Comparison of ENCODE assay signal across 23 cellular contexts in genomic region chr7:1671876-1672451, GRCh38. TPM values are rescaled to one million over a fixed set of nuclear protein-coding genes. Genes with fewer than 3 reads are reported as not detected.
DNase-seq lines count a peak whose midpoint lies in the region; ATAC-seq, FAIRE-seq and TF ChIP-seq lines count a peak whose summit lies in the region.
"Had no signal": no experiment of that assay in that cellular context is flagged by ENCODE, and none has a peak within 500 bp of the region (broad histone marks: within the 10 kb centered on the region; RNA-seq: fewer than 3 reads in every experiment).

No MANE protein-coding gene starts in this region.

- no peaks in the 10 kb centered on the region for H3K79me2 ChIP-seq in HepG2 (ENCODE audit: insufficient read depth, low read length)
- H3K79me2 ChIP-seq: parathyroid adenoma had no signal

- H3K27me3 ChIP-seq in right lobe of liver (no peaks in the 10 kb centered on the region), HepG2 (ENCODE audit: control insufficient read depth in 1 of 2, insufficient read depth in 2 of 2, low read length in 2 of 2) (peaks cover 5 to 55% of the 10 kb centered on the region in 2 experiments; a peak in 4 of 5 replicates), neuron (ENCODE audit: insufficient read depth, low read length) (no peaks in the 10 kb centered on the region), aorta (ENCODE audit: control insufficient read depth in 1 of 2, insufficient read depth in 2 of 2, low read length in 1 of 2) (no peaks in the 10 kb centered on the region)

- H3K36me3 ChIP-seq in right lobe of liver = no peaks in the 10 kb centered on the region
- H3K36me3 ChIP-seq in HepG2 (replicated peaks in 1 of 2; ENCODE audit: control insufficient read depth in 1 of 2, insufficient read depth in 2 of 2, low read length in 2 of 2) = no peaks in the 10 kb centered on the region
- H3K36me3 ChIP-seq in neuron (ENCODE audit: insufficient read depth, low read length) = peaks cover 33% of the 10 kb centered on the region
- no peaks in the 10 kb centered on the region for H3K36me3 ChIP-seq in aorta (ENCODE audit: control insufficient read depth in 1 of 2, insufficient read depth in 2 of 2, low read length in 1 of 2)
- H3K36me3 ChIP-seq: adrenal gland had no signal

- TF ChIP-seq CTCF in right lobe of liver (IDR thresholded peaks at IDR 0.05) (no peak), HepG2 (CRISPR knock-in tag; IDR thresholded peaks at IDR 0.05) (no peak), GM13976 (IDR thresholded peaks at IDR 0.05; ENCODE audit: borderline replicate concordance, control extremely low read depth, extremely low read depth, insufficient read depth, missing control alignments) (no peak)

- H3K4me3 ChIP-seq in right lobe of liver (no peak overlapping the region), HepG2 (replicated peaks in 1 of 3; ENCODE audit: insufficient read depth in 1 of 3, low read depth in 2 of 3, low read length in 3 of 3) (no peak overlapping the region), neuron (ENCODE audit: low read length) (peak overlapping the region; percentile 83), aorta (ENCODE audit: low read length in 2 of 2) (no peak overlapping the region)
- H3K4me3 ChIP-seq: adrenal gland, GM12878, lung had no signal

- POLR2A ChIA-PET in HepG2 (lab: Yijun Ruan, JAX) = no interaction called here

- no peaks in the 10 kb centered on the region for H4K20me1 ChIP-seq in HepG2 (ENCODE audit: insufficient read depth, low read length)

- ATAC-seq in right lobe of liver (no peak), HepG2 (no peak), aorta (ENCODE audit: low FRiP score) (no peak), HG02571 (IDR thresholded peaks at IDR 0.05; ENCODE audit: unreplicated experiment) (no peak)
- ATAC-seq: activated CD8-positive, alpha-beta T cell treated with anti-CD3 and anti-CD28 coated beads for 36 hours; GM12878; PC-3; stimulated activated naive CD8-positive, alpha-beta T cell treated with anti-CD3 and anti-CD28 coated beads, Interleukin-15, Interleukin-2, amounts not matched to agents 100 U/mL and 50 U/mL, for 24 hours had no signal

- H2AFZ ChIP-seq in HepG2 (ENCODE audit: low read length) (no peak overlapping the region), neuron (ENCODE audit: low read depth, low read length) (no peak overlapping the region)
- H2AFZ ChIP-seq: parathyroid adenoma had no signal

- peaks cover 0 to 24% (median 8%) of the 10 kb centered on the region in 4 donors for H3K4me1 ChIP-seq in right lobe of liver
- 0 out of 2 replicates have a peak, but pooled peaks cover 16% of the 10 kb centered on the region for H3K4me1 ChIP-seq in HepG2 (ENCODE audit: insufficient read depth, low read length)
- H3K4me1 ChIP-seq in neuron (ENCODE audit: insufficient read depth, low read length) = peaks cover 49% of the 10 kb centered on the region
- H3K4me1 ChIP-seq in aorta (ENCODE audit: control insufficient read depth in 1 of 2, insufficient read depth in 2 of 2, low read length in 2 of 2) = no peaks in the 10 kb centered on the region
- H3K4me1 ChIP-seq: parathyroid adenoma had no signal

- intact Hi-C loops in right lobe of liver (cut with DNase I) = loop anchor here in 1 of 2 donors (5.0 kb wide), 1 partner anchor 35 kb away; no protein-coding TSS in a partner anchor
- intact Hi-C loops in HepG2 (cut with micrococcal nuclease; ENCODE audit: unreplicated experiment) = no loop called here
- intact Hi-C loops in aorta (cut with DNase I) = no loop called here

- no peak overlapping the region for H3K4me2 ChIP-seq in HepG2 (ENCODE audit: low read depth, low read length)

- TF ChIP-seq RAD21 in HepG2 (CRISPR knock-in tag; IDR thresholded peaks at IDR 0.05) = no peak

- CTCF ChIA-PET in HepG2 (lab: Yijun Ruan, JAX; ENCODE audit: low intra/inter-chr PET ratio, low total read pairs) = no interaction called here

- no peak overlapping the region for H3K27ac ChIP-seq in right lobe of liver
- no peak overlapping the region for H3K27ac ChIP-seq in HepG2 (ENCODE audit: extremely low read length, insufficient read depth, low read length)
- H3K27ac ChIP-seq in aorta (ENCODE audit: low read depth in 1 of 2, low read length in 2 of 2) = no peak overlapping the region
- H3K27ac ChIP-seq: adrenal gland, parathyroid adenoma had no signal

- WGBS in right lobe of liver (ENCODE audit: insufficient coverage, low coverage, low lambda C conversion rate, missing lambda C conversion rate) = 94% methylated on average over 3 of the region's 11 CpGs
- 60% methylated on average over 11 of the region's 11 CpGs for WGBS in HepG2 (ENCODE audit: low lambda C conversion rate)
- WGBS in aorta, 2 donors = 84 to 85% methylated on average over 9 to 11 of the region's 11 CpGs

- H3K9ac ChIP-seq in HepG2 (ENCODE audit: insufficient read depth, low read depth, low read length) = no peak overlapping the region
- H3K9ac ChIP-seq: parathyroid adenoma had no signal

- in situ Hi-C loops in HepG2 (cut with HindIII; ENCODE audit: extremely low pct_ligation_motif_present, low pct_unique_long_range_greater_than_20kb) (no loop called here), GM13976 (cut with MboI; ENCODE audit: low sequenced_read_pairs, unreplicated experiment) (no loop called here)

- no peak for TF ChIP-seq POLR2A in right lobe of liver (IDR thresholded peaks at IDR 0.05)
- TF ChIP-seq POLR2A in HepG2 (IDR thresholded peaks at IDR 0.05; ENCODE audit: insufficient read depth in 1 of 2, low read depth in 2 of 2, low read length in 2 of 2) = no peak

- DNase-seq in right lobe of liver (peak in 2 of 3 donors; percentile 30 to 45), HepG2 (ENCODE audit: low spot score) (no peak), ecto neural progenitor cell (ENCODE audit: low spot score) (peak; percentile 43), aorta (peak; percentile 29 to 63), NCI-H1092 (lab: John Stamatoyannopoulos, UW) (no peak), GM13976 (ENCODE audit: low spot score) (no peak)
- DNase-seq: activated CD8-positive, alpha-beta T cell treated with anti-CD3 and anti-CD28 coated beads for 36 hours; DMS53; Kasumi-1; NCI-H2029; NCI-H345; PC-3; stimulated activated naive CD8-positive, alpha-beta T cell treated with anti-CD3 and anti-CD28 coated beads, Interleukin-15, Interleukin-2, amounts not matched to agents 100 U/mL and 50 U/mL, for 24 hours; trophoblast cell had no signal

- no peaks in the 10 kb centered on the region for H3K9me3 ChIP-seq in right lobe of liver
- no peaks in the 10 kb centered on the region for H3K9me3 ChIP-seq in HepG2 (ENCODE audit: low read length)
- no peaks in the 10 kb centered on the region for H3K9me3 ChIP-seq in neuron (ENCODE audit: low read length)
- H3K9me3 ChIP-seq in aorta (ENCODE audit: control insufficient read depth, low read length) = no peaks in the 10 kb centered on the region
- H3K9me3 ChIP-seq: adrenal gland had no signal

- no TSS peak for BruUV-seq in HepG2 (replicated peaks; lab: Mats Ljungman, UMichigan)

- TF ChIP-seq EP300 in HepG2 (IDR thresholded peaks at IDR 0.05; ENCODE audit: low read depth in 2 of 2, low read length in 2 of 2) = no peak
- no peak for TF ChIP-seq EP300 in HepG2 (CRISPR knock-in tag; IDR thresholded peaks at IDR 0.05; ENCODE audit: borderline replicate concordance)

- FAIRE-seq in HepG2 (lab: Jason Lieb, UNC) = no peak
- FAIRE-seq: bronchial epithelial cell, endothelial cell of umbilical vein, GM12878 had no signal

TF ChIP-seq in HepG2, 621 proteins besides CTCF, POLR2A, EP300 and RAD21:
- no peak for TF ChIP-seq STAG1 (CRISPR knock-in tag; IDR thresholded peaks at IDR 0.05)
- TF ChIP-seq SALL2 (CRISPR knock-in tag; IDR thresholded peaks at IDR 0.05) = no peak
- TF ChIP-seq SOX6 (IDR thresholded peaks at IDR 0.05) = no peak
- no peak for TF ChIP-seq SOX6 (CRISPR knock-in tag; IDR thresholded peaks at IDR 0.05)
- TF ChIP-seq HES4 (CRISPR knock-in tag; IDR thresholded peaks at IDR 0.05; ENCODE audit: borderline replicate concordance) = no peak
- no peak for TF ChIP-seq PLRG1 (conservative IDR thresholded peaks at IDR 0.05)
- no peak for TF ChIP-seq ARNT (IDR thresholded peaks at IDR 0.05)
- no peak for TF ChIP-seq BCL6 (CRISPR knock-in tag; IDR thresholded peaks at IDR 0.05)
- TF ChIP-seq POGZ (CRISPR knock-in tag; IDR thresholded peaks at IDR 0.05) = no peak
- no peak for TF ChIP-seq ATAD3A (CRISPR knock-in tag; IDR thresholded peaks at IDR 0.05)
- no peak for TF ChIP-seq ATRX (CRISPR knock-in tag; IDR thresholded peaks at IDR 0.05; ENCODE audit: borderline replicate concordance)

RNA-seq across cellular contexts. Expression of gene ELFN1, which starts 1.9 kb away (rescaled TPM):
- total RNA-seq in right lobe of liver (10 to 100 TPM in 1 of 6 experiments, 1 to 10 TPM in 5; 5.4 to 13.0 (median 7.5) TPM), HepG2 (2016; rRNA removed; fragmentation: Illumina TruSeq; extraction: Trizol) (0.13 and 0.18 TPM in 2 replicates), aorta (1 to 10 TPM; 1.2 to 4.8 TPM)
- total RNA-seq in HepG2 (2016; cell fraction: cytosol; rRNA removed; fragmentation: Illumina TruSeq; extraction: Trizol; ENCODE audit: low read depth) = 0.10 TPM in 1 of 2 replicates, not detected in the other
- 0.21 and 0.28 TPM in 2 replicates for total RNA-seq in HepG2 (2016; cell fraction: insoluble cytoplasmic fraction; rRNA removed; fragmentation: Illumina TruSeq; extraction: Trizol)
- total RNA-seq in HepG2 (2016; cell fraction: membrane; rRNA removed; fragmentation: Illumina TruSeq; extraction: Trizol) = 0.10 and 0.12 TPM in 2 replicates
- 0.13 and 0.19 TPM in 2 replicates for total RNA-seq in HepG2 (2016; cell fraction: nucleus; rRNA removed; fragmentation: Illumina TruSeq; extraction: Trizol)
- polyA plus RNA-seq in HepG2 (2011; rRNA removed) (0.13 and 1.5 TPM in 2 replicates), aorta (under 1 TPM in 1 of 2 donors, not detected in 1; 0.13 TPM)
- 0.32 and 1.0 TPM in 2 replicates for polyA plus RNA-seq in HepG2 (2011; cell fraction: cytosol; rRNA removed)
- polyA plus RNA-seq in HepG2 (2011; cell fraction: nucleus; rRNA removed) = 0.48 and 1.6 TPM in 2 replicates
- polyA plus RNA-seq in HepG2 (2012) = 0.28 and 1.0 TPM in 2 replicates
- polyA plus RNA-seq in HepG2 (2016; cell fraction: cytosol; fragmentation: Illumina TruSeq; extraction: Trizol; ENCODE audit: low read depth) = 0.03 and 0.05 TPM in 2 replicates
- 0.22 and 0.29 TPM in 2 replicates for polyA plus RNA-seq in HepG2 (2016; cell fraction: insoluble cytoplasmic fraction; fragmentation: Illumina TruSeq; extraction: Trizol; ENCODE audit: low read depth)
- 0.09 and 0.12 TPM in 2 replicates for polyA plus RNA-seq in HepG2 (2016; cell fraction: membrane; fragmentation: Illumina TruSeq; extraction: Trizol; ENCODE audit: low read depth)
- 0.27 and 0.31 TPM in 2 replicates for polyA plus RNA-seq in HepG2 (2016; cell fraction: nucleus; fragmentation: Illumina TruSeq; extraction: Trizol; ENCODE audit: insufficient read depth, low read depth)
- 0.21 and 0.50 TPM in 2 replicates for polyA minus RNA-seq in HepG2 (2011; rRNA and poly(A)+ RNA removed; ENCODE audit: low replicate concordance)
- polyA minus RNA-seq in HepG2 (2011; cell fraction: cytosol; rRNA and poly(A)+ RNA removed) = 0.18 and 1.1 TPM in 2 replicates
- 0.13 and 0.50 TPM in 2 replicates for polyA minus RNA-seq in HepG2 (2011; cell fraction: nucleus; rRNA and poly(A)+ RNA removed)
- total RNA-seq: CD4-positive, alpha-beta T cell; GM12878 had no signal

Comparison
In these comparisons a context has a peak if more than half of its experiments do, and no peak if none do; other contexts are left out.
1. DNase-seq: peak in right lobe of liver (2 of 3), ecto neural progenitor cell (single experiment) and aorta (2 of 2); none in HepG2 (single experiment), NCI-H1092 (single experiment) and GM13976 (single experiment).